In the genomic region with DNA sequence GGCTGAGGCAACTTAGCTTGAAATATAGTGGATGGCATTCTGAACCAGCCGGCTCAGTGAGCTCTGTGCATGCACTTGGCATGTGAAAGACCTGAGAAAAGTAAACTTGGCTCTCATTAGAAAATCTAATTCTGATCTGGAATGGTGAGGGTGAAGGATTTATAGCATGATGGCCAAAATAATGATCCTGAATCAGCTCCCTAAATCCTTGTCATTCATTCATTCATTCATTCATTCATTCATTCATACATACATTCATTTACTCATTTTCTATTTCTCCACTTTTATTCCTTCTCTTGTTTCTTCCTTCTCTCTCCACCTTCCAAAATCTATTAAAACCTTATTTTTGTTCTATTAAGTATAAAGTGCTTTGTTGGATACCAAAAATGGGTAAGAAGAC, we compare ENCODE assay signal across 10 cellular contexts.
"Had no signal": no experiment of that assay in that cellular context is flagged by ENCODE, and none has a peak within 500 bp of the region (broad histone marks: within the 10 kb centered on the region; RNA-seq: fewer than 3 reads in every experiment).

No MANE protein-coding gene starts in this region.

- H2AFZ ChIP-seq: GM23248 had no signal

- H3K9me3 Mint-ChIP-seq: GM23338, H9 had no signal

- H3K27ac Mint-ChIP-seq: GM23338, H9, HFFc6 had no signal

- H3K9me3 ChIP-seq: HAP-1 had no signal

- DNase-seq: GM23248, GOT3, H7, H9, HCEC 1CT, HFFc6 had no signal

- FAIRE-seq: H54 had no signal

- H3K4me1 ChIP-seq: HAP-1 had no signal

- H3K36me3 ChIP-seq: HAP-1 had no signal

- H3K4me2 ChIP-seq: GM23338 had no signal

- H3K4me3 ChIP-seq: GM23248, GM23338, HAP-1 had no signal

- H3K4me3 Mint-ChIP-seq: GM23338, H9, HFFc6 had no signal

- H3K9ac ChIP-seq: GM23248 had no signal

- H3K27ac ChIP-seq: GM23248 had no signal

- ATAC-seq: GM23338, HCT116 had no signal
